ENCODE assay signal across 15 cellular contexts in the genomic region with DNA sequence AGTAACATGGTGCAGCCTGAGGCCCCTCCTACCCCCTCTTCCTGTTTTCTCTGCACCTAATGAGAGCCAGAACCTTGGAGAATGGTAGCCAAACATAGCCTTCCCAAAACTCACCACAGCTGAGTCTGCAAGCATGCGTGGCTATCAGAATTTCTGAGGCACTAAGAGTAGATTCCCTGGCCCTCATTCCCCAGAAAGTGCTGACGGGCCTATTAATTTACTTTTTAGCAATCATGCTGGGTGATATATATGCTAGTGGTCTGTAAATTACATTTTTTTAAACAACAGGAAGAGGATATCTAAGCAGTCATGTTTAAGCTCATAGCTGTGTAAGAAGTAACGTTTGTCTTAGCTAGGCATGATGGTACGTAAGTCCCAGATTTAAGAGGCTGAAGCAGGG. TPM values are rescaled to one million over a fixed set of nuclear protein-coding genes. Genes with fewer than 3 reads are reported as not detected.
A peak's percentile ranks its signal among the peaks of the same experiment; 100 is the strongest.
DNase-seq lines count a peak whose midpoint lies in the region; ATAC-seq and TF ChIP-seq lines count a peak whose summit lies in the region.
"Had no signal": no experiment of that assay in that cellular context is flagged by ENCODE, and none has a peak within 500 bp of the region (broad histone marks: within the 10 kb centered on the region; RNA-seq: fewer than 3 reads in every experiment).

No MANE protein-coding gene starts in this region.

- H2BK120ac ChIP-seq in mesenchymal stem cell (ENCODE audit: low read depth, low read length): no peak overlapping the region

- DNase-seq in activated CD4-positive, alpha-beta T cell treated with anti-CD3 and anti-CD28 coated beads for 36 hours: no peak
- DNase-seq in activated CD4-positive, alpha-beta T cell treated with anti-CD3 and anti-CD28 coated beads for 1 hour: no peak
- DNase-seq in AG10803 (ENCODE audit: low read depth) (peak; percentile 6), T-cell (no peak), globus pallidus (ENCODE audit: low spot score) (no peak), mesenchymal stem cell (no peak), Kasumi-1 (lab: John Stamatoyannopoulos, UW) (no peak)
- DNase-seq: 8988T; AML-193; CD4-positive, alpha-beta memory T cell; MM.1S; NCI-H2029 treated with DMSO at 0.1 percent for 48 hours; NCI-H524; SHP77 treated with DMSO at 0.1 percent for 48 hours had no signal

- H3K23ac ChIP-seq in mesenchymal stem cell (ENCODE audit: low read length in 2 of 2): no peak overlapping the region

- H3K4me3 Mint-ChIP-seq in activated CD4-positive, alpha-beta T cell treated with anti-CD3 and anti-CD28 coated beads for 36 hours: no peak overlapping the region
- H3K4me3 Mint-ChIP-seq in T-cell: no peak overlapping the region
- H3K4me3 Mint-ChIP-seq: CD4-positive, alpha-beta memory T cell had no signal

- H2AK5ac ChIP-seq in mesenchymal stem cell (ENCODE audit: low read length, severe bottlenecking): no peak overlapping the region

- no peak overlapping the region for H2BK15ac ChIP-seq in mesenchymal stem cell (ENCODE audit: low read depth, poor library complexity, severe bottlenecking)

- H4K8ac ChIP-seq in mesenchymal stem cell (ENCODE audit: low read length): no peak overlapping the region

- H2BK12ac ChIP-seq in mesenchymal stem cell (ENCODE audit: low read length in 2 of 2): no peak overlapping the region

- intact Hi-C loops in activated CD4-positive, alpha-beta T cell treated with anti-CD3 and anti-CD28 coated beads for 36 hours (cut with DNase I, micrococcal nuclease): no loop called here

- H3K9ac ChIP-seq in mesenchymal stem cell (ENCODE audit: low read length): no peak overlapping the region

- no peak overlapping the region for H3K18ac ChIP-seq in mesenchymal stem cell (ENCODE audit: low read depth in 1 of 2, low read length in 2 of 2)

- no peak overlapping the region for H3K4me3 ChIP-seq in AG10803 (ENCODE audit: low read length)
- H3K4me3 ChIP-seq in mesodermal cell (ENCODE audit: extremely low read depth, insufficient read depth, low read length, poor library complexity, severe bottlenecking): no peak overlapping the region
- no peak overlapping the region for H3K4me3 ChIP-seq in mesenchymal stem cell (ENCODE audit: insufficient read depth in 1 of 2, low read depth in 1 of 2, low read length in 2 of 2)

- peaks cover 47% of the 10 kb centered on the region for H3K36me3 Mint-ChIP-seq in activated CD4-positive, alpha-beta T cell treated with anti-CD3 and anti-CD28 coated beads for 36 hours (ENCODE audit: low read depth)
- H3K36me3 Mint-ChIP-seq in T-cell: peaks cover 39% of the 10 kb centered on the region

- no peaks in the 10 kb centered on the region for H3K9me3 Mint-ChIP-seq in activated CD4-positive, alpha-beta T cell treated with anti-CD3 and anti-CD28 coated beads for 36 hours (ENCODE audit: low read depth)
- no peaks in the 10 kb centered on the region for H3K9me3 Mint-ChIP-seq in T-cell

- H3K9me3 ChIP-seq in mesodermal cell (ENCODE audit: control insufficient read depth, low read length): no peaks in the 10 kb centered on the region
- H3K9me3 ChIP-seq in mesenchymal stem cell (ENCODE audit: control insufficient read depth, low read length): no peaks in the 10 kb centered on the region

- no peaks in the 10 kb centered on the region for H3K4me1 Mint-ChIP-seq in activated CD4-positive, alpha-beta T cell treated with anti-CD3 and anti-CD28 coated beads for 36 hours
- peaks cover 0 to 4% (median 0%) of the 10 kb centered on the region in 3 donors for H3K4me1 Mint-ChIP-seq in T-cell

- no peaks in the 10 kb centered on the region for H3K27me3 ChIP-seq in mesenchymal stem cell (ENCODE audit: control insufficient read depth in 1 of 2, insufficient read depth in 1 of 2, low read length in 2 of 2)

- H4K91ac ChIP-seq in mesenchymal stem cell (ENCODE audit: low read length): no peak overlapping the region

- H3K27ac ChIP-seq in mesodermal cell (ENCODE audit: low read depth, low read length, severe bottlenecking) (peak overlapping the region; percentile 45), mesenchymal stem cell (ENCODE audit: low read length, poor library complexity, severe bottlenecking) (no peak overlapping the region)

- whole genome bisulfite sequencing in mesodermal cell (ENCODE audit: insufficient coverage in 2 of 2), 2 experiments: 67 to 93% methylated on average over 2 to 3 of the region's 4 CpGs
- 49% methylated on average over 3 of the region's 4 CpGs for WGBS in mesenchymal stem cell

- no peak overlapping the region for H3K14ac ChIP-seq in mesenchymal stem cell (ENCODE audit: low read length in 2 of 2)

- H3K4me1 ChIP-seq in mesodermal cell (ENCODE audit: control insufficient read depth, insufficient read depth, low read length, poor library complexity, severe bottlenecking) (no peaks in the 10 kb centered on the region), mesenchymal stem cell (ENCODE audit: control insufficient read depth, insufficient read depth, low read depth, low read length) (no peaks in the 10 kb centered on the region)

- H2BK5ac ChIP-seq in mesenchymal stem cell (ENCODE audit: low read depth, low read length, poor library complexity, severe bottlenecking): no peak overlapping the region

- H3K27me3 Mint-ChIP-seq in activated CD4-positive, alpha-beta T cell treated with anti-CD3 and anti-CD28 coated beads for 36 hours: no peaks in the 10 kb centered on the region
- H3K27me3 Mint-ChIP-seq in T-cell: no peaks in the 10 kb centered on the region
- H3K27me3 Mint-ChIP-seq: CD4-positive, alpha-beta memory T cell had no signal

- TF ChIP-seq CTCF in AG10803 (conservative IDR thresholded peaks at IDR 0.05; ENCODE audit: low read length): no peak

- H3K36me3 ChIP-seq in mesodermal cell (ENCODE audit: control insufficient read depth, insufficient read depth, low read length): peaks cover 94% of the 10 kb centered on the region
- peaks cover 18 to 83% of the 10 kb centered on the region in 2 experiments for H3K36me3 ChIP-seq in mesenchymal stem cell (ENCODE audit: control insufficient read depth in 1 of 2, insufficient read depth in 2 of 2, low read depth in 1 of 2, low read length in 2 of 2)

- H3K4me2 ChIP-seq in mesenchymal stem cell (ENCODE audit: low read length, poor library complexity, severe bottlenecking): no peak overlapping the region

- peaks cover 19% of the 10 kb centered on the region for H3K79me1 ChIP-seq in mesenchymal stem cell (replicated peaks; ENCODE audit: low read length, poor library complexity, severe bottlenecking)

- H3K27ac Mint-ChIP-seq in activated CD4-positive, alpha-beta T cell treated with anti-CD3 and anti-CD28 coated beads for 36 hours: peak overlapping the region; percentile 47
- peak overlapping the region; percentile 24 to 59 for H3K27ac Mint-ChIP-seq in T-cell

- CTCF ChIA-PET in activated CD4-positive, alpha-beta T cell treated with anti-CD3 and anti-CD28 coated beads for 36 hours (lab: Charles Lee): no interaction called here
- CTCF ChIA-PET in T-cell (lab: Charles Lee): interaction anchor here in 1 of 2 donors (0.5 kb wide), 1 partner anchor 911 kb away, joined by 5 read pairs; no protein-coding TSS in a partner anchor

- no peak for ATAC-seq in activated CD4-positive, alpha-beta T cell treated with anti-CD3 and anti-CD28 coated beads for 36 hours
- no peak for ATAC-seq in T-cell (replicated peaks in 1 of 4)

- POLR2A ChIA-PET in activated CD4-positive, alpha-beta T cell treated with anti-CD3 and anti-CD28 coated beads for 36 hours (lab: Charles Lee): interaction anchor here (1.1 kb wide), 1 partner anchor 31 kb away, joined by 3 read pairs; no protein-coding TSS in a partner anchor
- POLR2A ChIA-PET in T-cell (lab: Charles Lee): no interaction called here

- no peak overlapping the region for H3K4ac ChIP-seq in mesenchymal stem cell (ENCODE audit: low read depth in 1 of 2, low read length in 2 of 2)

- H2AFZ ChIP-seq in mesenchymal stem cell (ENCODE audit: low read depth, low read length): no peak overlapping the region

RNA-seq across cellular contexts. Expression of gene KANSL2, which starts 30.4 kb away (rescaled TPM):
- 10 to 100 TPM; 44.0 to 59.8 TPM for total RNA-seq in activated CD4-positive, alpha-beta T cell treated with anti-CD3 and anti-CD28 coated beads for 36 hours
- 100 to 1,000 TPM in 2 of 5 donors, 10 to 100 TPM in 3; 64.1 to 118 (median 66.4) TPM for total RNA-seq in T-cell
- polyA plus RNA-seq in mesodermal cell (2013, experiment 1 of 2): 39.2 TPM
- polyA plus RNA-seq in mesodermal cell (2013, experiment 2 of 2): 39.7 TPM
- 18.3 TPM for polyA plus RNA-seq in mesenchymal stem cell (2013, experiment 1 of 2)
- 18.4 TPM for polyA plus RNA-seq in mesenchymal stem cell (2013, experiment 2 of 2)
